In the genomic region with DNA sequence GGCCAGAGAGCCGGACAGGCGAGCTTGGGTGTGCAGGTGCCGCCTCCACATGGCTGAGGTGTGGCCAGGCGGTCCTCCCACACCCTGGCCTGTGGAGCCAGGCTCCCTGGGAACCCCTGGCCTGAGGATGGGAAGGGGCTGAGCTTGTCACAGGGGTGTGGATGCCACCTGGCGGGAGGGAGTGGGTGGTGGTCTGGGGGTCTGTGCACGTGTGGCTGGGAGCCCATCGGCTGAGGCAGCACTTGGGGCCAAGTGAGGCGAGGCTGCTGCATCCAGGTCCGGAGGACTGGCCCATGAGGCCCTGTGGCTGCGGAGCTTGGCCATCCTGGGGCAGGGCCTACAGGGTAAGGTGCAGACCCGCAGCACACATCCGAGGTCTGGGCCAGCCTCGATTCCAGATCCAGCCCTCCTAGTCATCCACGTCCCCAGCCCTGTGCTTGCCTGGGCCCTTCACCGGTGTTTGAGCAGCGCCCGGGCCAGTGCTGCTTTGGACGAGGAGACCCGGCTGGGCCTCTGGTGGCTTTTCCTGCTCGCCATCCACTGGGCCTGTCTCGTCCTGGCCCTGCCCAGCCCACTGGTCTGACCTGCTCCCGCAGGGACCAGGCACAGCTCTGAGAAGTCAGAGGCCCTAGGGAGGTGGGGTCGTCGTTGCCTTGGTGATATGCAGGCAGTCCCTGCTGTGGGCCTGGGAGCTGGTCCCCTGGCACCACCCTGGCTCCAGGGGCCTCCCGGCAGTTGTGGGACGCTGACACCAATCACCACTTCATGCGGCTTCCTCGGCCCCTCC, we compare ENCODE assay signal across 5 cellular contexts. TPM values are rescaled to one million over a fixed set of nuclear protein-coding genes. Genes with fewer than 3 reads are reported as not detected.
A peak's percentile ranks its signal among the peaks of the same experiment; 100 is the strongest.
DNase-seq lines count a peak whose midpoint lies in the region; ATAC-seq and TF ChIP-seq lines count a peak whose summit lies in the region.
"Not testable (repeated sequence)": the region's sequence is repeated elsewhere in the genome, so short reads cannot be mapped to it uniquely, and the experiment has no call there.

No MANE protein-coding gene starts in this region.

- not testable (repeated sequence) for H3K4ac ChIP-seq in H9 (ENCODE audit: low read depth, low read length)

- H3K56ac ChIP-seq in H9 (ENCODE audit: insufficient read length, low read depth, low read length) = not testable (repeated sequence)

- H2AFZ ChIP-seq in H9 (ENCODE audit: low read length) = not testable (repeated sequence)

- no CpG with 5 or more reads among the region's 28 CpGs for WGBS in H9 (ENCODE audit: extremely low coverage, insufficient read length, low lambda C conversion rate)

- not testable (repeated sequence) for H4K5ac ChIP-seq in H9 (ENCODE audit: insufficient read length, low read depth, low read length)

- not testable (repeated sequence) for H3K18ac ChIP-seq in H9 (ENCODE audit: insufficient read length, low read depth, low read length)

- H3K27me3 ChIP-seq in H9 (ENCODE audit: insufficient read depth, low read length) = not testable (repeated sequence)

- H2BK120ac ChIP-seq in H9 (ENCODE audit: low read depth, low read length, poor library complexity, severe bottlenecking) = not testable (repeated sequence)

- not testable (repeated sequence) for H3K27ac ChIP-seq in H9 (ENCODE audit: insufficient read length, low read depth, low read length)

- H3K9ac ChIP-seq in H9 (ENCODE audit: extremely low read depth, insufficient read length, low read length) = not testable (repeated sequence)

- H3K79me2 ChIP-seq in H9 (ENCODE audit: insufficient read depth, low read length) = not testable (repeated sequence)

- intact Hi-C loops in mucosa of descending colon (cut with DNase I, micrococcal nuclease) = not testable (repeated sequence)

- H3K36me3 Mint-ChIP-seq in H9 (ENCODE audit: insufficient read depth in 1 of 3, low read depth in 3 of 3); glutamatergic neuron (ENCODE audit: unreplicated experiment): not testable (repeated sequence)

- H3K9me3 Mint-ChIP-seq in H9; glutamatergic neuron (ENCODE audit: unreplicated experiment): not testable (repeated sequence)

- H3K4me3 Mint-ChIP-seq in H9; glutamatergic neuron (ENCODE audit: unreplicated experiment): not testable (repeated sequence)

- not testable (repeated sequence) for H3K9me3 ChIP-seq in H9 (ENCODE audit: control insufficient read depth, low read depth, low read length); mucosa of descending colon

- H3K4me3 ChIP-seq in mucosa of descending colon = not testable (repeated sequence)

- H3K4me1 Mint-ChIP-seq in H9; glutamatergic neuron (ENCODE audit: low read depth, unreplicated experiment): not testable (repeated sequence)

- H3K23ac ChIP-seq in H9 (ENCODE audit: insufficient read length, low read depth, low read length) = not testable (repeated sequence)

- TF ChIP-seq CTCF in GM10266 (IDR thresholded peaks at IDR 0.05; ENCODE audit: control insufficient read depth, insufficient read depth, low read depth, missing control alignments); H9 (conservative IDR thresholded peaks at IDR 0.05); glutamatergic neuron (IDR thresholded peaks at IDR 0.05; ENCODE audit: partially characterized antibody, unreplicated experiment); mucosa of descending colon (IDR thresholded peaks at IDR 0.05): not testable (repeated sequence)

- not testable (repeated sequence) for H2BK20ac ChIP-seq in H9 (ENCODE audit: low read depth, low read length, poor library complexity, severe bottlenecking)

- not testable (repeated sequence) for H3K23me2 ChIP-seq in H9 (ENCODE audit: insufficient read length, low read depth, low read length, poor library complexity, severe bottlenecking)

- H2BK5ac ChIP-seq in H9 (ENCODE audit: insufficient read length, low read length) = not testable (repeated sequence)

- not testable (repeated sequence) for H3K36me3 ChIP-seq in mucosa of descending colon (ENCODE audit: low read depth)

- not testable (repeated sequence) for H4K20me1 ChIP-seq in H9 (ENCODE audit: control insufficient read depth, insufficient read depth, insufficient read length)

- H3K27me3 Mint-ChIP-seq in H9 (ENCODE audit: low read depth); glutamatergic neuron (ENCODE audit: unreplicated experiment): not testable (repeated sequence)

- not testable (repeated sequence) for H3K4me2 ChIP-seq in H9 (ENCODE audit: insufficient read depth, insufficient read length, low read length)

- H3K79me1 ChIP-seq in H9 (ENCODE audit: insufficient read depth, low read depth, low read length, poor library complexity, severe bottlenecking) = not testable (repeated sequence)

- not testable (repeated sequence) for H3K27ac Mint-ChIP-seq in H9; glutamatergic neuron (ENCODE audit: unreplicated experiment)

- H2BK12ac ChIP-seq in H9 (ENCODE audit: insufficient read length, low read depth, low read length) = not testable (repeated sequence)

- H4K91ac ChIP-seq in H9 (ENCODE audit: insufficient read length, low read depth, low read length) = not testable (repeated sequence)

- DNase-seq in GM10266 (ENCODE audit: extremely low spot score) (peak; percentile 4), H9 (peak; percentile 23), SK-N-DZ (ENCODE audit: low spot score) (peak; percentile 0), glutamatergic neuron (peak; percentile 27), mucosa of descending colon (peak in 2 of 3 donors; percentile 21 to 35)

- not testable (repeated sequence) for H4K8ac ChIP-seq in H9 (replicated peaks; ENCODE audit: insufficient read length, low read depth, low read length)

- H3T11ph ChIP-seq in H9 (ENCODE audit: low read length) = not testable (repeated sequence)

- not testable (repeated sequence) for H2BK15ac ChIP-seq in H9 (ENCODE audit: low read depth, low read length)

- not testable (repeated sequence) for H3K14ac ChIP-seq in H9 (ENCODE audit: insufficient read depth, low read length)

- not testable (repeated sequence) for H2AK5ac ChIP-seq in H9 (ENCODE audit: insufficient read length, low read length)

- ATAC-seq in mucosa of descending colon = not testable (repeated sequence)

- not testable (repeated sequence) for H3K4me1 ChIP-seq in H9 (ENCODE audit: insufficient read depth, low read length); mucosa of descending colon (ENCODE audit: low read depth)

RNA-seq across cellular contexts. Expression of a gene that starts 4.8 kb away (rescaled TPM):
- total RNA-seq in H9 (2021) (9.0 and 9.2 TPM in 2 replicates), glutamatergic neuron (ENCODE audit: unreplicated experiment) (8.9 TPM), mucosa of descending colon (10 to 100 TPM in 2 of 3 donors, 1 to 10 TPM in 1; 9.5 to 16.8 (median 12.4) TPM)
- 5.7 and 6.9 TPM in 2 replicates for polyA plus RNA-seq in SK-N-DZ (2014; cell fraction: cytosol; rRNA removed)
- 31.8 and 36.8 TPM in 2 replicates for polyA plus RNA-seq in SK-N-DZ (2014; cell fraction: nucleus; rRNA removed)
